23 cellular contexts compared by ENCODE assay signal in genomic region chr15:31079519-31079918, GRCh38. TPM values are rescaled to one million over a fixed set of nuclear protein-coding genes. Genes with fewer than 3 reads are reported as not detected.
DNase-seq lines count a peak whose midpoint lies in the region; ATAC-seq and TF ChIP-seq lines count a peak whose summit lies in the region.
"Had no signal": no experiment of that assay in that cellular context is flagged by ENCODE, and none has a peak within 500 bp of the region (broad histone marks: within the 10 kb centered on the region; RNA-seq: fewer than 3 reads in every experiment).

No MANE protein-coding gene starts in this region.

- no peaks in the 10 kb centered on the region for H3K4me1 Mint-ChIP-seq in CD4-positive, alpha-beta T cell (ENCODE audit: low read depth)

- CTCF ChIA-PET in CD4-positive, alpha-beta T cell (lab: Charles Lee), result no interaction called here

- H3K4me3 ChIP-seq in KMS-11 (IDR thresholded peaks at IDR 0.05; ENCODE audit: insufficient read depth, low read depth, low read length) (no peak overlapping the region), mesendoderm (ENCODE audit: low read length) (no peak overlapping the region)
- H3K4me3 ChIP-seq: esophagus squamous epithelium, Peyer's patch, upper lobe of left lung had no signal

- no peaks in the 10 kb centered on the region for H4K20me1 ChIP-seq in KMS-11 (ENCODE audit: insufficient read depth)

- H2AFZ ChIP-seq in KMS-11 (ENCODE audit: low read depth), result no peak overlapping the region

- no peak overlapping the region for H4K5ac ChIP-seq in mesendoderm (ENCODE audit: low read length)

- H3K23ac ChIP-seq in mesendoderm (ENCODE audit: low read length), result no peak overlapping the region

- H3K9me3 ChIP-seq in CD4-positive, alpha-beta T cell (ENCODE audit: control insufficient read depth, low read length), result no peaks in the 10 kb centered on the region
- H3K9me3 ChIP-seq: adrenal gland, esophagus squamous epithelium, neutrophil, Peyer's patch, upper lobe of left lung had no signal

- no peak overlapping the region for H3K27ac ChIP-seq in KMS-11
- peak overlapping the region; percentile 59 for H3K27ac ChIP-seq in epithelial cell of prostate
- peak overlapping the region; percentile 69 for H3K27ac ChIP-seq in mesendoderm (ENCODE audit: low read depth, low read length)
- no peak overlapping the region for H3K27ac ChIP-seq in CD4-positive, alpha-beta T cell (ENCODE audit: low read depth, low read length)
- H3K27ac ChIP-seq: adrenal gland, neutrophil, Peyer's patch, upper lobe of left lung had no signal

- H2BK15ac ChIP-seq in mesendoderm (replicated peaks; ENCODE audit: low read depth), result no peak overlapping the region

- peak overlapping the region; percentile 29; the same call in 1 of the 2 replicates for H3K4me2 ChIP-seq in KMS-11
- H3K4me2 ChIP-seq in mesendoderm (ENCODE audit: low read length), result no peak overlapping the region

- H3K4me3 Mint-ChIP-seq in CD4-positive, alpha-beta T cell, result no peak overlapping the region
- H3K4me3 Mint-ChIP-seq: activated CD4-positive, alpha-beta memory T cell treated with anti-CD3 and anti-CD28 coated beads for 36 hours; dendritic cell treated with granulocyte-macrophage colony-stimulating factor and Interleukin-4, amounts not matched to agents 40 ng/mL and 50 ng/mL, for 4 days had no signal

- H3K18ac ChIP-seq in mesendoderm (ENCODE audit: low read length), result peak overlapping the region; percentile 6

- H3K36me3 ChIP-seq in KMS-11 (ENCODE audit: insufficient read depth) (no peaks in the 10 kb centered on the region), mesendoderm (ENCODE audit: control insufficient read depth, insufficient read depth, low read length) (no peaks in the 10 kb centered on the region)
- H3K36me3 ChIP-seq: adrenal gland, esophagus squamous epithelium, neutrophil, Peyer's patch, upper lobe of left lung had no signal

- H2BK5ac ChIP-seq in mesendoderm (ENCODE audit: low read length), result no peak overlapping the region

- H4K8ac ChIP-seq in mesendoderm (ENCODE audit: low read depth, low read length), result no peak overlapping the region

- H3K36me3 Mint-ChIP-seq in CD4-positive, alpha-beta T cell (ENCODE audit: low read depth), result no peaks in the 10 kb centered on the region
- H3K36me3 Mint-ChIP-seq: activated CD4-positive, alpha-beta memory T cell treated with anti-CD3 and anti-CD28 coated beads for 36 hours; memory B cell; stimulated activated memory B cell treated with anti-CD40 and anti-IgM and Interleukin-4, amounts not matched to agents 10 μg/mL and 1 μg/mL and 100 μg/mL, for 72 hours had no signal

- H3K4me1 ChIP-seq in KMS-11 (ENCODE audit: low read depth, poor library complexity, severe bottlenecking) (peaks cover 97% of the 10 kb centered on the region), mesendoderm (ENCODE audit: control insufficient read depth, low read depth, low read length) (peaks cover 5% of the 10 kb centered on the region)
- H3K4me1 ChIP-seq: adrenal gland, Peyer's patch had no signal

- no peak for TF ChIP-seq CTCF in KMS-11 (conservative IDR thresholded peaks at IDR 0.05; ENCODE audit: low read depth, low read length)
- TF ChIP-seq CTCF in CD4-positive, alpha-beta T cell (IDR thresholded peaks at IDR 0.05), result no peak

- POLR2A ChIA-PET in CD4-positive, alpha-beta T cell (lab: Charles Lee), result no interaction called here

- H3K9me3 Mint-ChIP-seq in CD4-positive, alpha-beta T cell, result no peaks in the 10 kb centered on the region
- H3K9me3 Mint-ChIP-seq: activated CD4-positive, alpha-beta memory T cell treated with anti-CD3 and anti-CD28 coated beads for 36 hours had no signal

- H3K9ac ChIP-seq in KMS-11 (no peak overlapping the region), mesendoderm (ENCODE audit: low read length) (no peak overlapping the region)

- intact Hi-C loops in CD4-positive, alpha-beta T cell (cut with DNase I, micrococcal nuclease), result no loop called here

- DNase-seq in EL (peak; percentile 95), epithelial cell of prostate (ENCODE audit: low read depth, low spot score) (peak; percentile 72), mesendoderm (peak; percentile 98), NCI-H510A treated with DMSO at 0.1 percent for 48 hours (lab: John Stamatoyannopoulos, UW) (no peak)
- no peak for DNase-seq in CD4-positive, alpha-beta T cell
- DNase-seq: activated CD4-positive, alpha-beta memory T cell treated with anti-CD3 and anti-CD28 coated beads for 36 hours; adrenal gland; AML-193; esophagus squamous epithelium; hypothalamus; KG1; NCI-H1694; NCI-H526 treated with DMSO at 0.1 percent for 48 hours; Peyer's patch; upper lobe of left lung had no signal

- H3K79me1 ChIP-seq in mesendoderm (ENCODE audit: low read length), result no peaks in the 10 kb centered on the region

- H3K27ac Mint-ChIP-seq in CD4-positive, alpha-beta T cell, result no peak overlapping the region
- H3K27ac Mint-ChIP-seq: activated CD4-positive, alpha-beta memory T cell treated with anti-CD3 and anti-CD28 coated beads for 36 hours; dendritic cell treated with granulocyte-macrophage colony-stimulating factor and Interleukin-4, amounts not matched to agents 40 ng/mL and 50 ng/mL, for 4 days; memory B cell; stimulated activated memory B cell treated with anti-CD40 and anti-IgM and Interleukin-4, amounts not matched to agents 10 μg/mL and 1 μg/mL and 100 μg/mL, for 72 hours had no signal

- H3K4ac ChIP-seq in mesendoderm (ENCODE audit: low read depth, low read length), result no peak overlapping the region

- H3K79me2 ChIP-seq in KMS-11 (ENCODE audit: insufficient read depth, low read depth) (no peaks in the 10 kb centered on the region), mesendoderm (ENCODE audit: control insufficient read depth, insufficient read depth, low read length) (no peaks in the 10 kb centered on the region)

- H2AK5ac ChIP-seq in mesendoderm (ENCODE audit: low read length), result no peak overlapping the region

- peak overlapping the region; percentile 39 for H3K56ac ChIP-seq in mesendoderm (ENCODE audit: low read length)

- peaks cover 63% of the 10 kb centered on the region for H3K27me3 Mint-ChIP-seq in CD4-positive, alpha-beta T cell
- H3K27me3 Mint-ChIP-seq: stimulated activated memory B cell treated with anti-CD40 and anti-IgM and Interleukin-4, amounts not matched to agents 10 μg/mL and 1 μg/mL and 100 μg/mL, for 72 hours had no signal

- H3K27me3 ChIP-seq in KMS-11 (ENCODE audit: insufficient read depth, low read depth) (no peaks in the 10 kb centered on the region), mesendoderm (ENCODE audit: insufficient read depth, low read length, poor library complexity) (no peaks in the 10 kb centered on the region)
- peaks cover 15% of the 10 kb centered on the region for H3K27me3 ChIP-seq in CD4-positive, alpha-beta T cell (ENCODE audit: control insufficient read depth, insufficient read depth, low read length)
- H3K27me3 ChIP-seq: adrenal gland, Peyer's patch, upper lobe of left lung had no signal

- no CpG with 5 or more reads among the region's 2 CpGs for WGBS in mesendoderm (ENCODE audit: extremely low coverage, insufficient coverage, low lambda C conversion rate)

- ATAC-seq in GM21737 (IDR thresholded peaks at IDR 0.05; ENCODE audit: unreplicated experiment) (no peak), GM21390 (IDR thresholded peaks at IDR 0.05; ENCODE audit: unreplicated experiment) (no peak)
- ATAC-seq in CD4-positive, alpha-beta T cell (ENCODE audit: poor library complexity), result no peak
- ATAC-seq: stimulated activated memory B cell treated with anti-CD40 and anti-IgM and Interleukin-4, amounts not matched to agents 10 μg/mL and 1 μg/mL and 100 μg/mL, for 72 hours had no signal

- no peak overlapping the region for H2BK120ac ChIP-seq in mesendoderm (ENCODE audit: low read depth, low read length)

RNA-seq across cellular contexts. Expression of gene TRPM1, which starts 22.0 kb away (rescaled TPM):
- polyA plus RNA-seq in mesendoderm (2013, experiment 1 of 2), result 0.21 TPM
- polyA plus RNA-seq in mesendoderm (2013, experiment 2 of 2), result 0.27 TPM
- total RNA-seq in CD4-positive, alpha-beta T cell, result not detected
- total RNA-seq: activated CD4-positive, alpha-beta memory T cell treated with anti-CD3 and anti-CD28 coated beads for 36 hours; adrenal gland; esophagus squamous epithelium; Peyer's patch; skeletal muscle tissue; upper lobe of left lung had no signal

Comparison
In these comparisons a context has a peak if more than half of its experiments do, and no peak if none do; other contexts are left out.
1. DNase-seq: peak in EL (single experiment), epithelial cell of prostate (single experiment) and mesendoderm (single experiment); none in CD4-positive, alpha-beta T cell (0 of 10) and NCI-H510A treated with DMSO at 0.1 percent for 48 hours (single experiment).
2. H3K27ac ChIP-seq: peak in epithelial cell of prostate (single experiment) and mesendoderm (single experiment); none in KMS-11 (single experiment) and CD4-positive, alpha-beta T cell (single experiment).